9 cellular contexts compared by ENCODE assay signal in the genomic region with DNA sequence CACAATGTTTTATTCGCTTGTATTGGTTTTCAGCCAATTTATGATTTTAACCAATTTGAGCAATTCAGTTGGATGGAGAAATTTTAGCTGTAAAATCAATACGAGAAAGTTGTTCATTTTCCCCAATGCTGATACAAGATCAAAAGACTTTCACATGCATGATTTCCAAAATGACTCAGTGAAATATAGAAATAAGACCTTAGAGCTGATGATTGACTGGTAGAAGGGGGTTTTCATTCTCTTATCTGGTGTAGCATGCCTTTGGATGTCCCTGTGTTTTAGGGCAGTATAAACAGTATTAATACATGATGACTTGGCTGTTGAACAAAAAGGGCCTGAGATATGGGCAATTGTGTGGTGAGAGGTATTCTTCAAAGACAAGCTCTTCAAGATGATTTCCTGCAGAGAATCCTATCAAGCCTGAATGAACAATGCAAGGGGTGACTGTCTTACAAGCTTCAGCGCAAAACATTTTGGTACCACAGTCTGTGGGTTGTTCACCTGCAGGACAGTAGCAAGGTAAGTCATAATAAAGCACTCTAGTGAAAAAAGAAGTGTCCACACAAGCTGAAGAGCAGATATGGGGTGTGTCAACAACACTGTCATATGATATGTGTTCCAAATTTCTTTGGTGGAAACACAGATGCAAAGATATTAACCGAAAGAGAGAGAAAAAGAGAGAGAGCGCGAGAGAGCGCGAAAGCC.
DNase-seq lines count a peak whose midpoint lies in the region; ATAC-seq and TF ChIP-seq lines count a peak whose summit lies in the region.
"Had no signal": no experiment of that assay in that cellular context is flagged by ENCODE, and none has a peak within 500 bp of the region (broad histone marks: within the 10 kb centered on the region; RNA-seq: fewer than 3 reads in every experiment).

No MANE protein-coding gene starts in this region.

- ATAC-seq in GM18508 (IDR thresholded peaks at IDR 0.05; ENCODE audit: insufficient read depth, unreplicated experiment) (peak; percentile 33), left lung (no peak), HG03520 (IDR thresholded peaks at IDR 0.05; ENCODE audit: unreplicated experiment) (no peak)
- ATAC-seq in naive thymus-derived CD4-positive, alpha-beta T cell, result peak; percentile 32

- TF ChIP-seq CTCF in HFFc6 (IDR thresholded peaks at IDR 0.05) (no peak), left lung (IDR thresholded peaks at IDR 0.05) (no peak), glutamatergic neuron (IDR thresholded peaks at IDR 0.05; ENCODE audit: partially characterized antibody, unreplicated experiment) (no peak)

- H3K27me3 Mint-ChIP-seq in HFFc6 (ENCODE audit: insufficient read depth) (no peaks in the 10 kb centered on the region), glutamatergic neuron (ENCODE audit: unreplicated experiment) (no peaks in the 10 kb centered on the region)
- H3K27me3 Mint-ChIP-seq in T-helper 2 cell treated with Interferon-gamma antibody and Interleukin-4, amounts not matched to agents 5 μg/mL and 100 μg/mL, for 36 hours (ENCODE audit: low read depth), result peaks cover 52% of the 10 kb centered on the region
- peaks cover 0 to 39% (median 0%) of the 10 kb centered on the region in 5 donors for H3K27me3 Mint-ChIP-seq in naive thymus-derived CD4-positive, alpha-beta T cell

- POLR2A ChIA-PET in naive thymus-derived CD4-positive, alpha-beta T cell (lab: Charles Lee), result interaction anchor here (0.6 to 2.3 kb wide), 10 partner anchors 9 to 1264 kb away, joined by 3 to 9 read pairs (median 4); partner anchors contain the start of gene ZBTB37

- no peaks in the 10 kb centered on the region for H3K27me3 ChIP-seq in naive thymus-derived CD4-positive, alpha-beta T cell (ENCODE audit: control insufficient read depth in 2 of 2, insufficient read depth in 2 of 2, low read length in 2 of 2)
- no peaks in the 10 kb centered on the region for H3K27me3 ChIP-seq in left lung
- H3K27me3 ChIP-seq: ovary had no signal

- no peaks in the 10 kb centered on the region for H3K9me3 ChIP-seq in naive thymus-derived CD4-positive, alpha-beta T cell (ENCODE audit: control insufficient read depth in 2 of 3, low read length in 3 of 3)
- no peaks in the 10 kb centered on the region for H3K9me3 ChIP-seq in left lung
- H3K9me3 ChIP-seq: ovary had no signal

- H3K27ac Mint-ChIP-seq in HFFc6, result peak overlapping the region; percentile 40
- peak overlapping the region; percentile 58 for H3K27ac Mint-ChIP-seq in T-helper 2 cell treated with Interferon-gamma antibody and Interleukin-4, amounts not matched to agents 5 μg/mL and 100 μg/mL, for 36 hours
- H3K27ac Mint-ChIP-seq in naive thymus-derived CD4-positive, alpha-beta T cell, result peak overlapping the region; percentile 79 to 97 (median 88)
- H3K27ac Mint-ChIP-seq in glutamatergic neuron (ENCODE audit: unreplicated experiment), result no peak overlapping the region

- peak overlapping the region; percentile 41 for H3K4me3 ChIP-seq in naive thymus-derived CD4-positive, alpha-beta T cell (ENCODE audit: low read length)
- H3K4me3 ChIP-seq in left lung, result no peak overlapping the region
- H3K4me3 ChIP-seq: ovary had no signal

- H3K9me3 Mint-ChIP-seq in HFFc6 (no peaks in the 10 kb centered on the region), glutamatergic neuron (ENCODE audit: unreplicated experiment) (peaks cover 2% of the 10 kb centered on the region)
- no peaks in the 10 kb centered on the region for H3K9me3 Mint-ChIP-seq in T-helper 2 cell treated with Interferon-gamma antibody and Interleukin-4, amounts not matched to agents 5 μg/mL and 100 μg/mL, for 36 hours
- H3K9me3 Mint-ChIP-seq in naive thymus-derived CD4-positive, alpha-beta T cell, result peaks cover 0 to 4% (median 0%) of the 10 kb centered on the region in 11 donors

- intact Hi-C loops in naive thymus-derived CD4-positive, alpha-beta T cell (cut with micrococcal nuclease), result loop anchor here (1.0 to 2.0 kb wide), 8 partner anchors 12 to 150 kb away; no protein-coding TSS in a partner anchor
- intact Hi-C loops in left lung (cut with DNase I), result no loop called here

- DNase-seq in HFFc6, result no peak
- DNase-seq in T-helper 2 cell treated with Interferon-gamma antibody and Interleukin-4, amounts not matched to agents 5 μg/mL and 100 μg/mL, for 36 hours (ENCODE audit: low spot score), result no peak
- peak in 3 of 9 donors; percentile 8 to 22 (median 14) for DNase-seq in naive thymus-derived CD4-positive, alpha-beta T cell
- DNase-seq in left lung, result no peak
- DNase-seq in glutamatergic neuron, result no peak
- DNase-seq: NCI-H226, ovary had no signal

- H3K4me1 Mint-ChIP-seq in HFFc6 (ENCODE audit: low read depth) (peaks cover 81% of the 10 kb centered on the region), glutamatergic neuron (ENCODE audit: low read depth, unreplicated experiment) (no peaks in the 10 kb centered on the region)
- peaks cover 28% of the 10 kb centered on the region for H3K4me1 Mint-ChIP-seq in T-helper 2 cell treated with Interferon-gamma antibody and Interleukin-4, amounts not matched to agents 5 μg/mL and 100 μg/mL, for 36 hours (ENCODE audit: low read depth)
- peaks cover 18 to 56% (median 43%) of the 10 kb centered on the region in 7 donors for H3K4me1 Mint-ChIP-seq in naive thymus-derived CD4-positive, alpha-beta T cell

- CTCF ChIA-PET in naive thymus-derived CD4-positive, alpha-beta T cell (lab: Charles Lee), result interaction anchor here (1.0 to 1.7 kb wide), 5 partner anchors 16 to 149 kb away, joined by 3 to 8 read pairs (median 4); no protein-coding TSS in a partner anchor

- no peaks in the 10 kb centered on the region for H3K36me3 ChIP-seq in naive thymus-derived CD4-positive, alpha-beta T cell (ENCODE audit: control insufficient read depth in 2 of 3, insufficient read depth in 3 of 3, low read length in 3 of 3)
- H3K36me3 ChIP-seq in left lung, result no peaks in the 10 kb centered on the region
- H3K36me3 ChIP-seq: ovary had no signal

- H3K36me3 Mint-ChIP-seq in HFFc6 (ENCODE audit: low read depth) (0 out of 2 replicates have a peak, but pooled peaks cover 2% of the 10 kb centered on the region), glutamatergic neuron (ENCODE audit: unreplicated experiment) (no peaks in the 10 kb centered on the region)
- no peaks in the 10 kb centered on the region for H3K36me3 Mint-ChIP-seq in T-helper 2 cell treated with Interferon-gamma antibody and Interleukin-4, amounts not matched to agents 5 μg/mL and 100 μg/mL, for 36 hours (ENCODE audit: low read depth)
- H3K36me3 Mint-ChIP-seq in naive thymus-derived CD4-positive, alpha-beta T cell, result peaks cover 0 to 9% (median 0%) of the 10 kb centered on the region in 5 donors

- peaks cover 11 to 21% of the 10 kb centered on the region in 2 donors for H3K4me1 ChIP-seq in naive thymus-derived CD4-positive, alpha-beta T cell (ENCODE audit: control insufficient read depth in 2 of 2, insufficient read depth in 2 of 2, low read length in 2 of 2)
- H3K4me1 ChIP-seq in left lung, result no peaks in the 10 kb centered on the region

- peak overlapping the region; percentile 55 for H3K27ac ChIP-seq in naive thymus-derived CD4-positive, alpha-beta T cell (ENCODE audit: low read depth, low read length)
- H3K27ac ChIP-seq in left lung, result no peak overlapping the region
- H3K27ac ChIP-seq: ovary had no signal

- H3K4me3 Mint-ChIP-seq in HFFc6 (peak overlapping the region; percentile 52; the same call in 1 of the 2 replicates), glutamatergic neuron (ENCODE audit: unreplicated experiment) (no peak overlapping the region)
- peak overlapping the region; percentile 71 for H3K4me3 Mint-ChIP-seq in T-helper 2 cell treated with Interferon-gamma antibody and Interleukin-4, amounts not matched to agents 5 μg/mL and 100 μg/mL, for 36 hours
- peak overlapping the region; percentile 35 to 87 (median 81) for H3K4me3 Mint-ChIP-seq in naive thymus-derived CD4-positive, alpha-beta T cell

Comparison
In these comparisons a context has a peak if more than half of its experiments do, and no peak if none do; other contexts are left out.
1. ATAC-seq: peak in GM18508 (single experiment) and naive thymus-derived CD4-positive, alpha-beta T cell (single experiment); none in left lung (single experiment) and HG03520 (single experiment).
2. intact Hi-C loops: an anchor here in naive thymus-derived CD4-positive, alpha-beta T cell (1.0 to 2.0 kb wide); none called in left lung.